Comparison of ENCODE assay signal across 1 cellular context in the genomic region with DNA sequence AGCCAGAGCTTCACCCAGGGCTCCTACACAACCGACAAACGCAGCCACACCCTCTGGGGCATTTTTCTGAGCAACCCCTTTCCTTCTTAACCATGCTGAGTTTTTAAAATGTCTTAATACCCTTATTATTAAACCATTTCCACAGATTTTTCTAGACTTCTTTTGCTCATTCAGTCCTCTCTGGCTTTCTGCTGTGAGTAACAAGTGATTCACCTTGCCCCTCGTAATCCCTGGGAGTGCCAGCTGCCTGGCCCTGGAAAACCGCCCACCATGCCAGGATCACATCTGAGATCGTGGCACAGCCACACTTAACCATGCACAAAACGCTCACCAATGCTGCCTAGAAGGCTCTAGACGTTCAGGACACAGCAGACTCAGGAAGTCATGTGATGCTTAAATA.
TF ChIP-seq lines count a peak whose summit lies in the region.

No MANE protein-coding gene starts in this region.

TF ChIP-seq in SK-N-SH treated with all-trans-retinoic acid at 6 μM for 48 hours, 23 proteins besides CTCF, POLR2A, EP300 and RAD21 (continued from another document):
- TF ChIP-seq CSDC2 (CRISPR knock-in tag; IDR thresholded peaks at IDR 0.05) = no peak
